ENCODE assay signal across 12 cellular contexts in genomic region chr1:230031131-230031530, GRCh38. TPM values are rescaled to one million over a fixed set of nuclear protein-coding genes. Genes with fewer than 3 reads are reported as not detected.
A peak's percentile ranks its signal among the peaks of the same experiment; 100 is the strongest.
DNase-seq lines count a peak whose midpoint lies in the region; ATAC-seq and TF ChIP-seq lines count a peak whose summit lies in the region.
"Had no signal": no experiment of that assay in that cellular context is flagged by ENCODE, and none has a peak within 500 bp of the region (broad histone marks: within the 10 kb centered on the region; RNA-seq: fewer than 3 reads in every experiment).

No MANE protein-coding gene starts in this region.

- POLR2A ChIA-PET in Panc1 (lab: Charles Lee): interaction anchor here (0.6 kb wide), 1 partner anchor 1108 kb away, joined by 3 read pairs; no protein-coding TSS in a partner anchor

- no peak overlapping the region for H3K27ac ChIP-seq in Panc1 (ENCODE audit: low read length)
- H3K27ac ChIP-seq: C4-2B, colonic mucosa had no signal

- BruUV-seq in Panc1 (replicated peaks; lab: Mats Ljungman, UMichigan): no TSS peak

- H3K27me3 ChIP-seq in Panc1 (ENCODE audit: control insufficient read depth, insufficient read depth, low read length): no peaks in the 10 kb centered on the region
- H3K27me3 ChIP-seq: colonic mucosa had no signal

- no peaks in the 10 kb centered on the region for H3K36me3 ChIP-seq in Panc1 (ENCODE audit: control insufficient read depth, insufficient read depth, low read length)
- H3K36me3 ChIP-seq: colonic mucosa had no signal

- TF ChIP-seq CTCF in Panc1 (IDR thresholded peaks at IDR 0.05) (no peak), foreskin fibroblast (IDR thresholded peaks at IDR 0.05; ENCODE audit: low read depth, low read length) (no peak)

- intact Hi-C loops in Panc1 (cut with micrococcal nuclease; ENCODE audit: unreplicated experiment): no loop called here

- DNase-seq in A172 (ENCODE audit: low spot score) (peak; percentile 39), EL (peak; percentile 36), Panc1 (ENCODE audit: low read depth, low spot score) (peak; percentile 7), foreskin fibroblast (peak; percentile 12 to 26), NCI-H2196 treated with DMSO at 0.1 percent for 48 hours (lab: John Stamatoyannopoulos, UW; ENCODE audit: unreplicated experiment) (no peak)
- no peak for DNase-seq in stimulated activated CD4-positive, alpha-beta T cell treated with anti-CD3 and anti-CD28 coated beads, Interleukin-4, amount 100 ng/mL, for 24 hours
- DNase-seq: activated naive CD8-positive, alpha-beta T cell treated with anti-CD3 and anti-CD28 coated beads, Interleukin-2, amount 10 ng/mL, durations not matched to agents 7 days and 5 days; colonic mucosa; NCI-H2081 had no signal

- CTCF ChIA-PET in Panc1 (lab: Charles Lee): interaction anchor here (0.6 to 1.1 kb wide), 2 partner anchors 89 to 191 kb away, joined by 3 to 6 read pairs; no protein-coding TSS in a partner anchor

- in situ Hi-C loops in Panc1 (cut with HindIII; ENCODE audit: low pct_unique_long_range_greater_than_20kb, low sequenced_read_pairs): no loop called here

- H3K4me3 ChIP-seq in Panc1 (ENCODE audit: low read depth in 2 of 2, low read length in 2 of 2): no peak overlapping the region
- H3K4me3 ChIP-seq in foreskin fibroblast (ENCODE audit: low read depth in 1 of 2, low read length in 2 of 2): no peak overlapping the region
- H3K4me3 ChIP-seq: colonic mucosa had no signal

- no peaks in the 10 kb centered on the region for H3K9me3 ChIP-seq in Panc1 (ENCODE audit: control insufficient read depth, insufficient read depth, low read depth, low read length)
- H3K9me3 ChIP-seq: colonic mucosa had no signal

- no peaks in the 10 kb centered on the region for H3K4me1 ChIP-seq in Panc1 (ENCODE audit: control insufficient read depth, insufficient read depth, low read length)
- H3K4me1 ChIP-seq: colonic mucosa had no signal

- ATAC-seq in Panc1 (no peak), HG02938 (IDR thresholded peaks at IDR 0.05; ENCODE audit: unreplicated experiment) (no peak), GM18867 (IDR thresholded peaks at IDR 0.05; ENCODE audit: unreplicated experiment) (no peak)

RNA-seq across cellular contexts. Expression of gene GALNT2, which starts 35.9 kb away (rescaled TPM):
- total RNA-seq in A172 (2014; rRNA removed; shearing (Covaris generic)): 79.8 and 84.9 TPM in 2 replicates
- 152 TPM for total RNA-seq in Panc1 (2021; ENCODE audit: unreplicated experiment)
- polyA plus RNA-seq in Panc1 (2012; ENCODE audit: insufficient read length): 129 TPM

Comparison
In these comparisons a context has a peak if more than half of its experiments do, and no peak if none do; other contexts are left out.
1. DNase-seq: peak in A172 (single experiment), EL (single experiment), Panc1 (single experiment) and foreskin fibroblast (2 of 2); none in NCI-H2196 treated with DMSO at 0.1 percent for 48 hours (single experiment) and stimulated activated CD4-positive, alpha-beta T cell treated with anti-CD3 and anti-CD28 coated beads, Interleukin-4, amount 100 ng/mL, for 24 hours (single experiment).